Comparison of ENCODE assay signal across 14 cellular contexts in the genomic region with DNA sequence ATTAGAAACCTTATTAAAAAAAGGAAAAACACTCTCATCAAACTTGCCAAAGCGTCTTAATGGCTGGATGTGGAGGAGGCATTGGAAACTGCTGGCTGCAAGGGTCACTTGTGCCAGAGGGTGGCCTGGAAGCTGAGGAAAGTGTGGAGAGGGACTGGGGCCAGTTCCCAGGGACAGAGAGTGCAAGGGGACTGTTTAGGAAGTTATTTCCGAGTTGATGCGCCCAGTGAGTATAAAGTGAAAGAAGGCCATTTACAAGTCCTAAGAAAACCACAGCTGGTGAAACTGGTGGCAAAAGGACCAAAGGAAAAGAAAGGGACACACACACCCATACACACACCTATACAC. TPM values are rescaled to one million over a fixed set of nuclear protein-coding genes. Genes with fewer than 3 reads are reported as not detected.
"Had no signal": no experiment of that assay in that cellular context is flagged by ENCODE, and none has a peak within 500 bp of the region (broad histone marks: within the 10 kb centered on the region; RNA-seq: fewer than 3 reads in every experiment).

No MANE protein-coding gene starts in this region.

- H3K27ac ChIP-seq: ascending aorta, neutrophil had no signal

- H3K4me3 ChIP-seq: ascending aorta, smooth muscle cell had no signal

- ATAC-seq: activated T-cell treated with anti-CD3 and anti-CD28 coated beads, Interleukin-2, amount 50 U/mL, for 72 hours; esophagus mucosa; stimulated activated naive CD8-positive, alpha-beta T cell treated with anti-CD3 and anti-CD28 coated beads, Interleukin-15, amount 100 ng/mL, for 72 hours had no signal

- H3K27me3 ChIP-seq: ascending aorta had no signal

- H3K9me3 ChIP-seq: neutrophil had no signal

- H3K4me1 ChIP-seq: ascending aorta had no signal

- DNase-seq: activated CD4-positive, alpha-beta memory T cell treated with anti-CD3 and anti-CD28 coated beads, Interleukin-2, amount 10 ng/mL, durations not matched to agents 7 days and 5 days; activated CD4-positive, alpha-beta T cell treated with anti-CD3 and anti-CD28 coated beads for 4 hours; activated naive CD4-positive, alpha-beta T cell treated with Interleukin-2 at 50 U/mL for 16 hours; activated T-cell treated with anti-CD3 and anti-CD28 coated beads, Interleukin-2, amount 50 U/mL, for 72 hours; foreskin fibroblast; glutamatergic neuron; posterior cingulate gyrus; stimulated activated naive CD8-positive, alpha-beta T cell treated with anti-CD3 and anti-CD28 coated beads, Interleukin-15, amount 100 ng/mL, for 72 hours; T-helper 2 cell had no signal

- FAIRE-seq: colon had no signal

- H3K36me3 ChIP-seq: ascending aorta, neutrophil had no signal

- H3K4me2 ChIP-seq: smooth muscle cell had no signal

RNA-seq across cellular contexts. Expression of a gene that starts 52.3 kb away (rescaled TPM):
- total RNA-seq: activated CD4-positive, alpha-beta memory T cell treated with anti-CD3 and anti-CD28 coated beads, Interleukin-2, amount 10 ng/mL, durations not matched to agents 7 days and 5 days; activated T-cell treated with anti-CD3 and anti-CD28 coated beads, Interleukin-2, amount 50 U/mL, for 72 hours had no signal
